ENCODE assay signal across 9 cellular contexts in the genomic region with DNA sequence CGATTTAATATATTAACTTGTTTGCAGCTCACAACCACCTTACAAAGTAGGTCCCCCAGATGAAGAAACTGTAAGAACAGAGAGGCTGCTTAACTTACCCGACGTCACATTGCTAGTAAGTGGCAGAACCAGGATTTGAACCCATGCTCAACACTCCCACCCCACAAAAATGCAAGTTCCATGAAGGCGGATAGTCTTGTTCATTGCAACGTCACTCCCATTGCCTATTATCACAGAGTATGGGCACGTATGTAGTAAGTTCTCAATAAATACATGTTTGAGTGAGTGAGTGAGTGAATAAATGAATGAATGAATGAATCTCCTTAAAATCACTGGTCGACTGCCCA. TPM values are rescaled to one million over a fixed set of nuclear protein-coding genes. Genes with fewer than 3 reads are reported as not detected.
DNase-seq lines count a peak whose midpoint lies in the region; ATAC-seq, FAIRE-seq and TF ChIP-seq lines count a peak whose summit lies in the region.
"Had no signal": no experiment of that assay in that cellular context is flagged by ENCODE, and none has a peak within 500 bp of the region (broad histone marks: within the 10 kb centered on the region; RNA-seq: fewer than 3 reads in every experiment).

No MANE protein-coding gene starts in this region.

- in situ Hi-C loops in transverse colon (cut with MboI; ENCODE audit: low pct_ligation_motif_present in 1 of 4, low pct_unique_long_range_greater_than_20kb in 1 of 4, low sequenced_read_pairs in 3 of 4), result no loop called here

- H3K9me3 Mint-ChIP-seq in activated T-cell treated with anti-CD3 and anti-CD28 coated beads, Interleukin-2, amount 50 U/mL, for 4 hours, result no peaks in the 10 kb centered on the region

- H3K27me3 ChIP-seq in ascending aorta (no peaks in the 10 kb centered on the region), transverse colon (no peaks in the 10 kb centered on the region)

- FAIRE-seq in D721Med (lab: Jason Lieb, UNC), result no peak
- FAIRE-seq in frontal cortex (lab: Jason Lieb, UNC), result no peak

- peak overlapping the region; percentile 93 for H3K4me3 Mint-ChIP-seq in activated T-cell treated with anti-CD3 and anti-CD28 coated beads, Interleukin-2, amount 50 U/mL, for 4 hours

- 34 to 38% methylated on average over 7 of the region's 7 CpGs for WGBS in lower leg skin, 2 donors
- 42 to 69% methylated on average over 4 to 7 of the region's 7 CpGs for WGBS in transverse colon (ENCODE audit: low coverage in 1 of 2), 2 donors

- H3K27ac ChIP-seq in ascending aorta (peak overlapping the region; percentile 75 to 83), transverse colon (peak overlapping the region; percentile 79 to 92 (median 90))

- TF ChIP-seq POLR2A in lower leg skin (IDR thresholded peaks at IDR 0.05) (no peak), transverse colon (IDR thresholded peaks at IDR 0.05) (no peak)

- TF ChIP-seq EP300 in transverse colon (IDR thresholded peaks at IDR 0.05; ENCODE audit: low read depth), result no peak

- peaks cover 10% of the 10 kb centered on the region for H3K4me1 Mint-ChIP-seq in activated T-cell treated with anti-CD3 and anti-CD28 coated beads, Interleukin-2, amount 50 U/mL, for 4 hours (ENCODE audit: low read depth)

- peaks cover 4% of the 10 kb centered on the region for H3K36me3 Mint-ChIP-seq in activated T-cell treated with anti-CD3 and anti-CD28 coated beads, Interleukin-2, amount 50 U/mL, for 4 hours (ENCODE audit: insufficient read depth)

- H3K36me3 ChIP-seq in ascending aorta, result no peaks in the 10 kb centered on the region
- no peaks in the 10 kb centered on the region for H3K36me3 ChIP-seq in transverse colon

- H3K9me3 ChIP-seq in ascending aorta (no peaks in the 10 kb centered on the region), transverse colon (no peaks in the 10 kb centered on the region)

- no peak for DNase-seq in activated T-cell treated with anti-CD3 and anti-CD28 coated beads, Interleukin-2, amount 50 U/mL, for 4 hours
- DNase-seq in activated T-cell treated with anti-CD3 and anti-CD28 coated beads, Interleukin-2, amount 50 U/mL, for 1 hour, result no peak
- DNase-seq in ascending aorta (ENCODE audit: low spot score in 2 of 2) (no peak), lower leg skin (ENCODE audit: low spot score in 2 of 2) (no peak), transverse colon (no peak), NCI-H1694 (lab: John Stamatoyannopoulos, UW) (no peak), D721Med (ENCODE audit: insufficient read length, low spot score) (no peak), frontal cortex (ENCODE audit: low spot score in 2 of 2) (no peak)
- DNase-seq: DMS79 had no signal

- intact Hi-C loops in ascending aorta (cut with DNase I) (loop anchor here (2.0 to 10.0 kb wide), 6 partner anchors 15 to 1993 kb away; a partner anchor contains a TSS), lower leg skin (cut with DNase I; ENCODE audit: low total_unique reads) (no loop called here), transverse colon (cut with DNase I; ENCODE audit: low total_unique reads) (no loop called here)

- H3K27me3 Mint-ChIP-seq in activated T-cell treated with anti-CD3 and anti-CD28 coated beads, Interleukin-2, amount 50 U/mL, for 4 hours (ENCODE audit: low read depth), result peaks cover 10% of the 10 kb centered on the region

- ATAC-seq in activated T-cell treated with anti-CD3 and anti-CD28 coated beads, Interleukin-2, amount 50 U/mL, for 4 hours, result no peak

- H3K4me1 ChIP-seq in ascending aorta (peaks cover 3 to 40% of the 10 kb centered on the region in 2 donors), transverse colon (peaks cover 13 to 34% (median 19%) of the 10 kb centered on the region in 4 donors)

- H3K4me3 ChIP-seq in ascending aorta (peak overlapping the region; percentile 76 to 88), lower leg skin (ENCODE audit: low read depth, poor library complexity, severe bottlenecking) (peak overlapping the region; percentile 35), transverse colon (peak overlapping the region; percentile 49 to 79 (median 72))

- TF ChIP-seq CTCF in ascending aorta (IDR thresholded peaks at IDR 0.05) (no peak), lower leg skin (IDR thresholded peaks at IDR 0.05) (no peak), transverse colon (IDR thresholded peaks at IDR 0.05) (no peak), D721Med (IDR thresholded peaks at IDR 0.05; ENCODE audit: insufficient read depth, missing control alignments) (no peak)

RNA-seq across cellular contexts. Expression of a gene that starts 1.1 kb away (rescaled TPM):
- total RNA-seq in activated T-cell treated with anti-CD3 and anti-CD28 coated beads, Interleukin-2, amount 50 U/mL, for 4 hours, result 10 to 100 TPM; 11.3 to 11.9 (median 11.4) TPM
- total RNA-seq in ascending aorta (6.2 TPM), lower leg skin (10 to 100 TPM; 11.3 to 41.1 (median 15.6) TPM), transverse colon (1 to 10 TPM; 6.0 to 8.3 (median 7.1) TPM), frontal cortex (16.7 TPM)

RNA-seq across cellular contexts. Expression of a gene that starts 34.4 kb away (rescaled TPM):
- total RNA-seq in activated T-cell treated with anti-CD3 and anti-CD28 coated beads, Interleukin-2, amount 50 U/mL, for 4 hours, result not detected
- total RNA-seq in ascending aorta (not detected), lower leg skin (10 to 100 TPM in 3 of 4 donors, 1 to 10 TPM in 1; 5.8 to 39.3 (median 15.2) TPM), transverse colon (10 to 100 TPM in 3 of 4 donors, 1 to 10 TPM in 1; 2.8 to 87.8 (median 66.2) TPM), frontal cortex (0.82 TPM)
